8 cellular contexts compared by ENCODE assay signal in the genomic region with DNA sequence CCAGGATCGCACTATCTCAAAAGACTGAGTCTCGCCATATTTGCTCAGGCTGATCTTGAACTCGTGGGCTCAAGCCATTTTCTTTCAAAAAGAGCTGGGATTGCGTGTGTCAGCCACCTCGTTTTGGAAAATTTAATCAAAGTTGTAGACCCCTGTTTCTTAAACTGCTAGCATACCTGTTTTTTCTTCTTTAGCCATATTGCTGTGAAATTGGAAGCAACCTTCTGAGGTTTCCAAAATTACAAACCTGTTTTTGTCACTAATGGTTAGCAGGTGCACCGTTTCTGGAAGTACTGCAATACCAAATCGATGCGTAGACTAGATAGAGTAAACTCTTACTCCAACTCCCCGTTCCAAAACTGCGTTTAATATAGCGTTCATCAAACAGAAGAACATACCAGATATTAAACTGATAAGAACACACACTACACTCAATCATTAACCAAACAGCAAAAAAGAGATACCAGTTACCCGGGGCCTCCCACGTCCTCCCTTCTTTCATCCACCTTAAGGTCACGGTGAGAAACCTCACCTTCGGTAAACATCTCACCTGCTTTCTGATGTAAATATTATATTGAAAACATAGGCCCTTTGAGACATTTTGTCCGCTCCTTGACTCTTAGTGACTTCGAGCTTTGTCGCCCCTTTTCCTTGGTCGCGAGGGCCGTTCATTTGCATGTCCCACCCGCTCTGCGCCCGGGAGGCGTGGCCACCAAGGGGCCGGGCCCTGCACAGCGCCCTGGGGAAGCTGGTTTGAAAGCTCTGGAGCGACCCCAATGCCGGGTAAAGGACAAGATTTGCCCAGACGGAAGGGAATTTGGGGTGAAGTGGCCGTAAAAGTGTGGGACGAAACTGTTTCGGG. TPM values are rescaled to one million over a fixed set of nuclear protein-coding genes. Genes with fewer than 3 reads are reported as not detected.
DNase-seq lines count a peak whose midpoint lies in the region; ATAC-seq and TF ChIP-seq lines count a peak whose summit lies in the region.

Gene RNU2-63P (minus strand): TSS at position 462 of the 862 bp plus-strand sequence.

- peak within 1 kb of the TSS; percentile 92 for H3K4me3 Mint-ChIP-seq in activated naive CD4-positive, alpha-beta T cell treated with anti-CD3 and anti-CD28 coated beads, Interleukin-2, amount 10 ng/mL, durations not matched to agents 7 days and 5 days

- H3K27me3 Mint-ChIP-seq in activated naive CD4-positive, alpha-beta T cell treated with anti-CD3 and anti-CD28 coated beads, Interleukin-2, amount 10 ng/mL, durations not matched to agents 7 days and 5 days = peaks cover 7% of the 10 kb centered on the region

- peaks cover 2% of the 10 kb centered on the region for H3K36me3 Mint-ChIP-seq in activated naive CD4-positive, alpha-beta T cell treated with anti-CD3 and anti-CD28 coated beads, Interleukin-2, amount 10 ng/mL, durations not matched to agents 7 days and 5 days

- H3K79me2 ChIP-seq in DOHH2 (ENCODE audit: control insufficient read depth, low read length) (peaks cover 5% of the 10 kb centered on the region; the same call in 1 of the 2 replicates), osteoblast (ENCODE audit: insufficient read depth, low read length) (no peaks in the 10 kb centered on the region)

- peaks cover 18% of the 10 kb centered on the region for H3K4me1 ChIP-seq in DOHH2 (ENCODE audit: control insufficient read depth, low read length)
- no peaks in the 10 kb centered on the region for H3K4me1 ChIP-seq in osteoblast (ENCODE audit: insufficient read depth, low read length)
- H3K4me1 ChIP-seq in thoracic aorta (ENCODE audit: control insufficient read depth in 1 of 2, low read depth in 2 of 2) = no peaks in the 10 kb centered on the region

- no peaks in the 10 kb centered on the region for H3K9me2 ChIP-seq in DOHH2 (replicated peaks; ENCODE audit: control insufficient read depth, low read length)

- H3K9me3 ChIP-seq in DOHH2 (ENCODE audit: control insufficient read depth, insufficient read depth, low read length) (peaks cover 15% of the 10 kb centered on the region), osteoblast (ENCODE audit: low read depth, low read length) (no peaks in the 10 kb centered on the region), thoracic aorta (no peaks in the 10 kb centered on the region)

- CTCF ChIA-PET in activated naive CD4-positive, alpha-beta T cell treated with anti-CD3 and anti-CD28 coated beads, Interleukin-2, amount 10 ng/mL, durations not matched to agents 7 days and 5 days (lab: Charles Lee) = interaction anchor here (0.6 to 1.4 kb wide), 3 partner anchors 12 to 15 kb away, joined by 3 to 4 read pairs (median 3); no protein-coding TSS in a partner anchor

- peak within 1 kb of the TSS; percentile 97 for H3K27ac Mint-ChIP-seq in activated naive CD4-positive, alpha-beta T cell treated with anti-CD3 and anti-CD28 coated beads, Interleukin-2, amount 10 ng/mL, durations not matched to agents 7 days and 5 days

- H3K4me1 Mint-ChIP-seq in activated naive CD4-positive, alpha-beta T cell treated with anti-CD3 and anti-CD28 coated beads, Interleukin-2, amount 10 ng/mL, durations not matched to agents 7 days and 5 days = peaks cover 28% of the 10 kb centered on the region

- ATAC-seq in GM21825 (IDR thresholded peaks at IDR 0.05; ENCODE audit: unreplicated experiment) = peak; percentile 80
- ATAC-seq in thoracic aorta (ENCODE audit: insufficient number of reproducible peaks, low FRiP score, low read depth) = peak; percentile 81

- peak; percentile 86 to 89 for DNase-seq in Kasumi-1 (lab: John Stamatoyannopoulos, UW)
- peak; percentile 39 for DNase-seq in SK-MEL-5 (ENCODE audit: low read depth, low spot score)
- DNase-seq in activated naive CD4-positive, alpha-beta T cell treated with anti-CD3 and anti-CD28 coated beads, Interleukin-2, amount 10 ng/mL, durations not matched to agents 7 days and 5 days = peak; percentile 85
- peak; percentile 67 to 91 (median 81) for DNase-seq in head of caudate nucleus
- DNase-seq in osteoblast (ENCODE audit: insufficient read length, low spot score, missing footprints) = peak; percentile 92
- no peak for DNase-seq in thoracic aorta (ENCODE audit: low spot score)

- in situ Hi-C loops in SK-MEL-5 (cut with HindIII; ENCODE audit: low pct_unique_long_range_greater_than_20kb, low sequenced_read_pairs) = no loop called here

- peaks cover 14% of the 10 kb centered on the region for H3F3A ChIP-seq in DOHH2 (ENCODE audit: control insufficient read depth, insufficient read depth)

- peak within 1 kb of the TSS; percentile 92 for H2AFZ ChIP-seq in osteoblast (ENCODE audit: low read length)

- H3K27ac ChIP-seq in DOHH2 (ENCODE audit: low read depth, low read length) = peak within 1 kb of the TSS; percentile 81
- H3K27ac ChIP-seq in osteoblast (ENCODE audit: low read depth, low read length) = peak within 1 kb of the TSS; percentile 97
- peak within 1 kb of the TSS in 1 of 2 donors; percentile 37 for H3K27ac ChIP-seq in thoracic aorta

- H3K36me3 ChIP-seq in DOHH2 (ENCODE audit: control insufficient read depth, low read length) = peaks cover 3% of the 10 kb centered on the region; the same call in 1 of the 2 replicates
- no peaks in the 10 kb centered on the region for H3K36me3 ChIP-seq in osteoblast (ENCODE audit: insufficient read depth, low read length)
- no peaks in the 10 kb centered on the region for H3K36me3 ChIP-seq in thoracic aorta

- H3K4me2 ChIP-seq in DOHH2 (ENCODE audit: low read length) (peak within 1 kb of the TSS; percentile 80), osteoblast (ENCODE audit: insufficient read depth, low read length) (peak within 1 kb of the TSS; percentile 96)

- TF ChIP-seq CTCF in DOHH2 (IDR thresholded peaks at IDR 0.05; ENCODE audit: low read depth, low read length, poor library complexity, severe bottlenecking) = no peak
- no peak for TF ChIP-seq CTCF in osteoblast (IDR thresholded peaks at IDR 0.05; ENCODE audit: extremely low read depth, low read depth, low read length)
- no peak for TF ChIP-seq CTCF in thoracic aorta (IDR thresholded peaks at IDR 0.05)

- intact Hi-C loops in head of caudate nucleus (cut with DNase I) = loop anchor here (5.0 kb wide), 1 partner anchor 41 kb away; the partner anchor contains the start of gene KRCC1

- H3K27me3 ChIP-seq in DOHH2 (ENCODE audit: control insufficient read depth, low read length) (no peaks in the 10 kb centered on the region), osteoblast (ENCODE audit: insufficient read depth, low read length) (no peaks in the 10 kb centered on the region), thoracic aorta (replicated peaks; ENCODE audit: insufficient read depth) (no peaks in the 10 kb centered on the region)

- H4K20me1 ChIP-seq in DOHH2 (ENCODE audit: control insufficient read depth, insufficient read depth, low read depth, low read length) = no peaks in the 10 kb centered on the region
- no peaks in the 10 kb centered on the region for H4K20me1 ChIP-seq in osteoblast (ENCODE audit: insufficient read depth, low read length)

- H3K9me3 Mint-ChIP-seq in activated naive CD4-positive, alpha-beta T cell treated with anti-CD3 and anti-CD28 coated beads, Interleukin-2, amount 10 ng/mL, durations not matched to agents 7 days and 5 days = peaks cover 6% of the 10 kb centered on the region

- H3K4me3 ChIP-seq in DOHH2 (ENCODE audit: low read length) = peak within 1 kb of the TSS; percentile 91
- H3K4me3 ChIP-seq in osteoblast (ENCODE audit: insufficient read depth, low read length) = peak within 1 kb of the TSS; percentile 77
- peak within 1 kb of the TSS; percentile 95 for H3K4me3 ChIP-seq in thoracic aorta

RNA-seq across cellular contexts. Expression of gene RNU2-63P, which starts in this region (rescaled TPM):
- not detected in 2 replicates for total RNA-seq in SK-MEL-5 (2014; rRNA removed; shearing (Covaris generic))
- polyA plus RNA-seq in SK-MEL-5 (2015; cell fraction: cytosol; rRNA removed) = not detected in 2 replicates
- polyA plus RNA-seq in SK-MEL-5 (2015; cell fraction: nucleus; rRNA removed) = not detected in 2 replicates
- total RNA-seq in osteoblast (not detected in 2 replicates), thoracic aorta (not detected)

Comparison
In these comparisons a context has a peak if more than half of its experiments do, and no peak if none do; other contexts are left out.
1. Peak in DNase-seq in SK-MEL-5; RNA of the gene not detected or under 1 TPM.
2. Peak in DNase-seq, H3K4me3 ChIP-seq, H3K27ac ChIP-seq and H3K4me2 ChIP-seq in osteoblast; RNA of the gene not detected or under 1 TPM.
3. Peak in ATAC-seq and H3K4me3 ChIP-seq in thoracic aorta; RNA of the gene not detected or under 1 TPM.